ENCODE assay signal across 8 cellular contexts in the genomic region with DNA sequence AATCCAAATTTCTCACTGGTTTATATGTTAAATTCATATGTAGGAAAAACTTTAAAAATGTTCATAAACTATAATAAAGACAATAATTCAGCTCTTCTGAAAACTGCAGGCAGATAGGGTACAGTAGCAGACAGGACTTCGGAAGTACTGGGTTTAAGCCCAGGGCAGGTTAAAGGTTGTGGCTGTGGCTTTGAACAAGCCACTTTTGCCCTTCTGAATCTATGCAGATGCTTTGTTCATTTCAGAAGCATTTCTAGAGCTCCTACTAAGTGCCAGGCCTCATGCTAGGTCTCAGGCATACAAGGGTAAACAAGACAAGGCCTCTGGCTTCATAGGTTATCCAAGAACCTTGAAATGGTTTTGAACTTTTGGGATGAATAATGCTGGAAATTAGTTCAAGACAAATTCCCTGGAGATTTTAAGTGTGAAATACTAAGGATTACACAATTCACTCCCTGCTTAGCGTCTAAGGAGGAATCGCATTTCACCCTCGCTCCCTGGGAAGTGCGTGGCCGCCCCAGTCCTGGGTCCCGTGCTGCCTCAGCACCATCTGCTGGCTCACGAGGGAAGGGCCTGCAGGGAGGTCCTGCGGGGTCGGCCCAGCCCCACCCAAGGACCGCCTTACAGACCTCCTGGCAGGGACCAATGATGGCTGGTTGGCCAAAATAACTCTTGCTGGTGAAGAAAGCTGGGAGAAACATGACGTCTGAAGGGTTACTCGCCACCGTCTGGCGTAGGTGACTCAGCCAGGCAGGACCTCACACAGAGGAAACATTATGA.
DNase-seq lines count a peak whose midpoint lies in the region; ATAC-seq, FAIRE-seq and TF ChIP-seq lines count a peak whose summit lies in the region.

No MANE protein-coding gene starts in this region.

- H2BK15ac ChIP-seq in mesenchymal stem cell (ENCODE audit: low read depth, poor library complexity, severe bottlenecking) = no peak overlapping the region

- H2AFZ ChIP-seq in mesenchymal stem cell (ENCODE audit: low read depth, low read length) = no peak overlapping the region

- no peaks in the 10 kb centered on the region for H3K79me1 ChIP-seq in mesenchymal stem cell (replicated peaks; ENCODE audit: low read length, poor library complexity, severe bottlenecking)

- H3K4me3 ChIP-seq in mesenchymal stem cell (ENCODE audit: insufficient read depth in 1 of 2, low read depth in 1 of 2, low read length in 2 of 2) = no peak overlapping the region
- H3K4me3 ChIP-seq in uterus = no peak overlapping the region

- no peak overlapping the region for H2AK5ac ChIP-seq in mesenchymal stem cell (ENCODE audit: low read length, severe bottlenecking)

- intact Hi-C loops in uterus (cut with DNase I; ENCODE audit: low total_unique reads) = no loop called here

- H3K9me3 ChIP-seq in mesenchymal stem cell (ENCODE audit: control insufficient read depth, low read length) = no peaks in the 10 kb centered on the region
- no peaks in the 10 kb centered on the region for H3K9me3 ChIP-seq in uterus

- H4K91ac ChIP-seq in mesenchymal stem cell (ENCODE audit: low read length) = no peak overlapping the region

- peak overlapping the region; percentile 14 for H3K9ac ChIP-seq in mesenchymal stem cell (ENCODE audit: low read length)

- H3K4ac ChIP-seq in mesenchymal stem cell (ENCODE audit: low read depth in 1 of 2, low read length in 2 of 2) = no peak overlapping the region

- no peak for DNase-seq in D721Med (ENCODE audit: insufficient read length, low spot score)
- DNase-seq in NCI-H226 = peak; percentile 81
- DNase-seq in ecto neural progenitor cell (ENCODE audit: low spot score) = peak; percentile 85
- peak; percentile 64 for DNase-seq in mesenchymal stem cell
- DNase-seq in uterus = peak; percentile 51 to 68
- no peak for DNase-seq in stimulated activated naive CD4-positive, alpha-beta T cell (lab: John Stamatoyannopoulos, UW)
- no peak for DNase-seq in GDM1 (lab: John Stamatoyannopoulos, UW)

- TF ChIP-seq CTCF in D721Med (IDR thresholded peaks at IDR 0.05; ENCODE audit: insufficient read depth, missing control alignments) = peak; percentile 46
- peak; percentile 55 to 80 (median 58) for TF ChIP-seq CTCF in uterus (IDR thresholded peaks at IDR 0.05)

- no peak overlapping the region for H3K27ac ChIP-seq in mesenchymal stem cell (ENCODE audit: low read length, poor library complexity, severe bottlenecking)
- H3K27ac ChIP-seq in uterus = no peak overlapping the region

- H3K23ac ChIP-seq in mesenchymal stem cell (ENCODE audit: low read length in 2 of 2) = no peak overlapping the region

- no peak overlapping the region for H3K4me2 ChIP-seq in mesenchymal stem cell (ENCODE audit: low read length, poor library complexity, severe bottlenecking)

- no peak for FAIRE-seq in D721Med (lab: Jason Lieb, UNC)

- peak; percentile 74 for ATAC-seq in GM21526 (IDR thresholded peaks at IDR 0.05; ENCODE audit: low FRiP score, unreplicated experiment)

- H2BK5ac ChIP-seq in mesenchymal stem cell (ENCODE audit: low read depth, low read length, poor library complexity, severe bottlenecking) = no peak overlapping the region

- WGBS in mesenchymal stem cell = 14% methylated on average over 15 of the region's 15 CpGs

- TF ChIP-seq POLR2A in uterus (IDR thresholded peaks at IDR 0.05) = no peak

- H3K4me1 ChIP-seq in mesenchymal stem cell (ENCODE audit: control insufficient read depth, insufficient read depth, low read depth, low read length) = peaks cover 3% of the 10 kb centered on the region
- H3K4me1 ChIP-seq in uterus = no peaks in the 10 kb centered on the region

- no peak overlapping the region for H4K8ac ChIP-seq in mesenchymal stem cell (ENCODE audit: low read length)

- no peak overlapping the region for H3K14ac ChIP-seq in mesenchymal stem cell (ENCODE audit: low read length in 2 of 2)

- no peaks in the 10 kb centered on the region for H3K36me3 ChIP-seq in mesenchymal stem cell (ENCODE audit: control insufficient read depth in 1 of 2, insufficient read depth in 2 of 2, low read depth in 1 of 2, low read length in 2 of 2)
- H3K36me3 ChIP-seq in uterus = no peaks in the 10 kb centered on the region

- no peak overlapping the region for H3K18ac ChIP-seq in mesenchymal stem cell (ENCODE audit: low read depth in 1 of 2, low read length in 2 of 2)

- H3K27me3 ChIP-seq in mesenchymal stem cell (ENCODE audit: control insufficient read depth in 1 of 2, insufficient read depth in 1 of 2, low read length in 2 of 2) = peaks cover 0 to 38% of the 10 kb centered on the region in 2 experiments
- no peaks in the 10 kb centered on the region for H3K27me3 ChIP-seq in uterus

- no peak overlapping the region for H2BK120ac ChIP-seq in mesenchymal stem cell (ENCODE audit: low read depth, low read length)

- H2BK12ac ChIP-seq in mesenchymal stem cell (ENCODE audit: low read length in 2 of 2) = no peak overlapping the region

Comparison
In these comparisons a context has a peak if more than half of its experiments do, and no peak if none do; other contexts are left out.
1. DNase-seq: peak in NCI-H226 (single experiment), ecto neural progenitor cell (single experiment), mesenchymal stem cell (single experiment) and uterus (2 of 2); none in D721Med (single experiment), stimulated activated naive CD4-positive, alpha-beta T cell (0 of 6) and GDM1 (single experiment).